ENCODE assay signal across 27 cellular contexts in the genomic region with DNA sequence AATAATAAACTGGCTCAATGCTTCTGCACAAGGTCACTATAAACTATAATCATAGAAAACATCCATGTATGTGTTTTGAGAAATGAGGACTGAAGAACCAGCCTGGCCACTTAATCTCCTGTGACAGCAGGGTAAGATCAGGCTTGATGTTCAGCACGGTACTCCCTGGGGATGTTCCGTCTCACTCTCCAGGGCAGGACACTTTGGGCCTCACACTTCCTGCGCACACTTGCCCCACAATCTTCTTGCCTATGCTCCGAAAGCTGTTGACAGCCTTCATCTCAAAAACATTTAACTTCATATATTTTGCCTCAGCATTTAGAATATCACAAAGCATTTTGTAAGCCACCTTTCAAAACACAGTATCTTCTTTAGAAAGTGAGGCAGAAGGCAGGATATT.
"Had no signal": no experiment of that assay in that cellular context is flagged by ENCODE, and none has a peak within 500 bp of the region (broad histone marks: within the 10 kb centered on the region; RNA-seq: fewer than 3 reads in every experiment).

No MANE protein-coding gene starts in this region.

- H3K4me3 Mint-ChIP-seq: activated CD4-positive, alpha-beta T cell treated with anti-CD3 and anti-CD28 coated beads for 36 hours; activated naive CD8-positive, alpha-beta T cell; naive B cell; nephron progenitor cell; stimulated activated naive CD8-positive, alpha-beta T cell treated with anti-CD3 and anti-CD28 coated beads, Interleukin-15, Interleukin-2, amounts not matched to agents 100 ng/mL and 50 ng/mL, for 24 hours; T-helper 2 cell treated with Interferon-gamma antibody and Interleukin-4, amounts not matched to agents 5 μg/mL and 100 μg/mL, for 36 hours had no signal

- DNase-seq: activated CD4-positive, alpha-beta T cell treated with anti-CD3 and anti-CD28 coated beads for 36 hours; activated CD4-positive, CD25-positive, alpha-beta regulatory T cell; activated CD8-positive, alpha-beta memory T cell treated with anti-CD3 and anti-CD28 coated beads for 24 hours; activated effector memory CD4-positive, alpha-beta T cell treated with Interleukin-2 at 50 U/mL for 16 hours; activated naive CD4-positive, alpha-beta T cell treated with Interleukin-2 at 50 U/mL for 16 hours; aorta; body of pancreas; cerebellar nuclear complex; colonic mucosa; effector CD8-positive, alpha-beta T cell; foreskin fibroblast; head of caudate nucleus; hippocampal formation; kidney; lower lobe of right lung; naive B cell; nephron progenitor cell; stimulated activated CD4-positive, alpha-beta T cell treated with anti-CD3 and anti-CD28 coated beads, Interleukin-12 subunit alpha, Interleukin-12 subunit beta, amount 100 ng/mL, for 4 hours; stimulated activated CD4-positive, alpha-beta T cell treated with anti-CD3 and anti-CD28 coated beads, Interleukin-4, amount 100 ng/mL, for 1 hour; T-helper 1 cell had no signal

- H3K36me3 Mint-ChIP-seq: activated naive CD8-positive, alpha-beta T cell; naive B cell had no signal

- H3K27me3 Mint-ChIP-seq: activated CD4-positive, alpha-beta T cell treated with anti-CD3 and anti-CD28 coated beads for 36 hours; stimulated activated naive CD8-positive, alpha-beta T cell treated with anti-CD3 and anti-CD28 coated beads, Interleukin-15, Interleukin-2, amounts not matched to agents 100 ng/mL and 50 ng/mL, for 24 hours had no signal

- FAIRE-seq: kidney had no signal

- H3K4me3 ChIP-seq: body of pancreas, colonic mucosa, lower lobe of right lung, skin epidermis, thoracic aorta had no signal

- ATAC-seq: activated CD4-positive, alpha-beta T cell treated with anti-CD3 and anti-CD28 coated beads for 36 hours; body of pancreas; lower lobe of right lung; sciatic nerve had no signal

- H3K9me3 Mint-ChIP-seq: naive B cell; nephron progenitor cell; stimulated activated naive CD8-positive, alpha-beta T cell treated with anti-CD3 and anti-CD28 coated beads, Interleukin-15, Interleukin-2, amounts not matched to agents 100 ng/mL and 50 ng/mL, for 24 hours; T-helper 2 cell treated with Interferon-gamma antibody and Interleukin-4, amounts not matched to agents 5 μg/mL and 100 μg/mL, for 36 hours had no signal

- H3K4me1 Mint-ChIP-seq: activated CD4-positive, alpha-beta T cell treated with anti-CD3 and anti-CD28 coated beads for 36 hours had no signal

- H3K36me3 ChIP-seq: colonic mucosa, lower lobe of right lung, neutrophil, thoracic aorta had no signal

- H3K27me3 ChIP-seq: body of pancreas, colonic mucosa had no signal

- H3K27ac ChIP-seq: colonic mucosa, lower lobe of right lung, neutrophil, thoracic aorta had no signal

- H3K9me3 ChIP-seq: body of pancreas, colonic mucosa, lower lobe of right lung, neutrophil, thoracic aorta had no signal

- H3K27ac Mint-ChIP-seq: activated CD4-positive, alpha-beta T cell treated with anti-CD3 and anti-CD28 coated beads for 36 hours; activated naive CD8-positive, alpha-beta T cell; naive B cell; nephron progenitor cell; stimulated activated naive CD8-positive, alpha-beta T cell treated with anti-CD3 and anti-CD28 coated beads, Interleukin-15, Interleukin-2, amounts not matched to agents 100 ng/mL and 50 ng/mL, for 24 hours; T-helper 2 cell treated with Interferon-gamma antibody and Interleukin-4, amounts not matched to agents 5 μg/mL and 100 μg/mL, for 36 hours had no signal
